10 cellular contexts compared by ENCODE assay signal in genomic region chr12:49946086-49946485, GRCh38. TPM values are rescaled to one million over a fixed set of nuclear protein-coding genes. Genes with fewer than 3 reads are reported as not detected.
DNase-seq lines count a peak whose midpoint lies in the region; ATAC-seq and TF ChIP-seq lines count a peak whose summit lies in the region.
"Had no signal": no experiment of that assay in that cellular context is flagged by ENCODE, and none has a peak within 500 bp of the region (broad histone marks: within the 10 kb centered on the region; RNA-seq: fewer than 3 reads in every experiment).

No MANE protein-coding gene starts in this region.

- TF ChIP-seq CTCF in GM23338 (conservative IDR thresholded peaks at IDR 0.05; ENCODE audit: low read depth in 2 of 2) (no peak), mucosa of descending colon (IDR thresholded peaks at IDR 0.05) (no peak), chondrocyte (IDR thresholded peaks at IDR 0.05) (no peak)

- no peaks in the 10 kb centered on the region for H3K79me2 ChIP-seq in GM23338 (replicated peaks; ENCODE audit: insufficient read depth)

- H3K4me2 ChIP-seq in BLaER1 (peak overlapping the region; percentile 82; the same call in 1 of the 2 replicates), GM23338 (peak overlapping the region; percentile 75)

- H3K4me1 ChIP-seq in BLaER1 (peaks cover 47% of the 10 kb centered on the region), GM23338 (ENCODE audit: insufficient read depth) (peaks cover 26% of the 10 kb centered on the region), mucosa of descending colon (ENCODE audit: low read depth) (peaks cover 6% of the 10 kb centered on the region)

- no peaks in the 10 kb centered on the region for H4K20me1 ChIP-seq in BLaER1
- no peaks in the 10 kb centered on the region for H4K20me1 ChIP-seq in GM23338 (replicated peaks; ENCODE audit: insufficient read depth)

- H3K4me3 Mint-ChIP-seq in GM23338 = peak overlapping the region; percentile 64; the same call in 1 of the 3 replicates
- peak overlapping the region; percentile 81 for H3K4me3 Mint-ChIP-seq in activated naive CD8-positive, alpha-beta T cell
- H3K4me3 Mint-ChIP-seq in chondrocyte (ENCODE audit: unreplicated experiment) = no peak overlapping the region

- H3K4me3 ChIP-seq in BLaER1 (no peak overlapping the region), GM23338 (peak overlapping the region; percentile 37), mucosa of descending colon (no peak overlapping the region)

- H2AFZ ChIP-seq in GM23338 = peak overlapping the region; percentile 24; the same call in 1 of the 2 replicates

- H3K27ac ChIP-seq in BLaER1 (no peak overlapping the region), GM23338 (ENCODE audit: low read depth) (peak overlapping the region; percentile 17; the same call in 1 of the 2 replicates)

- no peaks in the 10 kb centered on the region for H3F3A ChIP-seq in GM23338 (replicated peaks; ENCODE audit: low read depth)

- H3K9me3 Mint-ChIP-seq in GM23338 (no peaks in the 10 kb centered on the region), chondrocyte (ENCODE audit: low read depth) (no peaks in the 10 kb centered on the region)
- H3K9me3 Mint-ChIP-seq in activated naive CD8-positive, alpha-beta T cell (ENCODE audit: low read depth) = no peaks in the 10 kb centered on the region

- H3K27me3 ChIP-seq in BLaER1 (no peaks in the 10 kb centered on the region), GM23338 (ENCODE audit: insufficient read depth) (no peaks in the 10 kb centered on the region)

- peak; percentile 10 for ATAC-seq in GM23338
- ATAC-seq in mucosa of descending colon = peak; percentile 64
- ATAC-seq in GM18511 (IDR thresholded peaks at IDR 0.05; ENCODE audit: unreplicated experiment) = no peak

- H3K27me3 Mint-ChIP-seq in GM23338 (ENCODE audit: insufficient read depth, low read depth, poor library complexity) (peaks cover 14% of the 10 kb centered on the region), chondrocyte (ENCODE audit: low read depth) (no peaks in the 10 kb centered on the region)
- peaks cover 2% of the 10 kb centered on the region for H3K27me3 Mint-ChIP-seq in activated naive CD8-positive, alpha-beta T cell

- H3K36me3 Mint-ChIP-seq in GM23338 (ENCODE audit: low read depth) (no peaks in the 10 kb centered on the region), chondrocyte (ENCODE audit: low read depth) (no peaks in the 10 kb centered on the region)
- H3K36me3 Mint-ChIP-seq in activated naive CD8-positive, alpha-beta T cell = no peaks in the 10 kb centered on the region

- DNase-seq in GM23338 (ENCODE audit: low spot score) (peak; percentile 49), mucosa of descending colon (peak in 2 of 3 donors; percentile 66 to 72), activated gamma-delta T cell treated with Interleukin-2 at 50 U/mL for 16 hours (no peak), chondrocyte (ENCODE audit: low spot score) (no peak), RPMI8226 (no peak)

- no peaks in the 10 kb centered on the region for H3K9me2 ChIP-seq in GM23338 (ENCODE audit: insufficient read depth)

- H3K36me3 ChIP-seq in BLaER1 (no peaks in the 10 kb centered on the region), GM23338 (ENCODE audit: insufficient read depth) (no peaks in the 10 kb centered on the region), mucosa of descending colon (ENCODE audit: low read depth) (no peaks in the 10 kb centered on the region)

- no peaks in the 10 kb centered on the region for H3K9me3 ChIP-seq in BLaER1
- no peaks in the 10 kb centered on the region for H3K9me3 ChIP-seq in mucosa of descending colon

- H3K4me1 Mint-ChIP-seq in GM23338 = peaks cover 41% of the 10 kb centered on the region
- H3K4me1 Mint-ChIP-seq in activated naive CD8-positive, alpha-beta T cell (ENCODE audit: low read depth) = peaks cover 18% of the 10 kb centered on the region
- H3K4me1 Mint-ChIP-seq in chondrocyte (ENCODE audit: low read depth) = peaks cover 12% of the 10 kb centered on the region

- intact Hi-C loops in mucosa of descending colon (cut with DNase I, micrococcal nuclease) = no loop called here

- H3K9ac ChIP-seq in BLaER1 = 0 out of 2 replicates have a peak overlapping the region, but pooled peaks have one; percentile 56

- H3K27ac Mint-ChIP-seq in GM23338 (no peak overlapping the region), chondrocyte (ENCODE audit: unreplicated experiment) (no peak overlapping the region)
- H3K27ac Mint-ChIP-seq in activated naive CD8-positive, alpha-beta T cell = peak overlapping the region; percentile 88

TF ChIP-seq in GM23338, 12 proteins besides CTCF, POLR2A, EP300 and RAD21 (continues in another document):
- TF ChIP-seq POLR2AphosphoS5 (IDR thresholded peaks at IDR 0.05; ENCODE audit: low read depth) (no peak), NANOG (IDR thresholded peaks at IDR 0.05; ENCODE audit: borderline replicate concordance) (no peak), EZH2 (IDR thresholded peaks at IDR 0.05; ENCODE audit: low read depth, unreplicated experiment) (no peak), JUNB (IDR thresholded peaks at IDR 0.05; ENCODE audit: unreplicated experiment) (no peak), ZNF331 (CRISPR knock-in tag; IDR thresholded peaks at IDR 0.05; ENCODE audit: low read depth) (no peak), CREB1 (CRISPR knock-in tag; IDR thresholded peaks at IDR 0.05; ENCODE audit: low read depth) (no peak), ETS1 (IDR thresholded peaks at IDR 0.05) (no peak), STAT1 (IDR thresholded peaks at IDR 0.05; ENCODE audit: unreplicated experiment) (no peak), ZNF114 (CRISPR knock-in tag; IDR thresholded peaks at IDR 0.05) (no peak)
- TF ChIP-seq, protein P1, sequence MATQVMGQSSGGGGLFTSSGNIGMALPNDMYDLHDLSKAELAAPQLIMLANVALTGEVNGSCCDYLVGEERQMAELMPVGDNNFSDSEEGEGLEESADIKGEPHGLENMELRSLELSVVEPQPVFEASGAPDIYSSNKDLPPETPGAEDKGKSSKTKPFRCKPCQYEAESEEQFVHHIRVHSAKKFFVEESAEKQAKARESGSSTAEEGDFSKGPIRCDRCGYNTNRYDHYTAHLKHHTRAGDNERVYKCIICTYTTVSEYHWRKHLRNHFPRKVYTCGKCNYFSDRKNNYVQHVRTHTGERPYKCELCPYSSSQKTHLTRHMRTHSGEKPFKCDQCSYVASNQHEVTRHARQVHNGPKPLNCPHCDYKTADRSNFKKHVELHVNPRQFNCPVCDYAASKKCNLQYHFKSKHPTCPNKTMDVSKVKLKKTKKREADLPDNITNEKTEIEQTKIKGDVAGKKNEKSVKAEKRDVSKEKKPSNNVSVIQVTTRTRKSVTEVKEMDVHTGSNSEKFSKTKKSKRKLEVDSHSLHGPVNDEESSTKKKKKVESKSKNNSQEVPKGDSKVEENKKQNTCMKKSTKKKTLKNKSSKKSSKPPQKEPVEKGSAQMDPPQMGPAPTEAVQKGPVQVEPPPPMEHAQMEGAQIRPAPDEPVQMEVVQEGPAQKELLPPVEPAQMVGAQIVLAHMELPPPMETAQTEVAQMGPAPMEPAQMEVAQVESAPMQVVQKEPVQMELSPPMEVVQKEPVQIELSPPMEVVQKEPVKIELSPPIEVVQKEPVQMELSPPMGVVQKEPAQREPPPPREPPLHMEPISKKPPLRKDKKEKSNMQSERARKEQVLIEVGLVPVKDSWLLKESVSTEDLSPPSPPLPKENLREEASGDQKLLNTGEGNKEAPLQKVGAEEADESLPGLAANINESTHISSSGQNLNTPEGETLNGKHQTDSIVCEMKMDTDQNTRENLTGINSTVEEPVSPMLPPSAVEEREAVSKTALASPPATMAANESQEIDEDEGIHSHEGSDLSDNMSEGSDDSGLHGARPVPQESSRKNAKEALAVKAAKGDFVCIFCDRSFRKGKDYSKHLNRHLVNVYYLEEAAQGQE (IDR thresholded peaks at IDR 0.05; ENCODE audit: unreplicated experiment) = no peak

RNA-seq across cellular contexts. Expression of gene AQP2, which starts 4.5 kb away (rescaled TPM):
- 0.07 TPM in 1 of 2 replicates, not detected in the other for total RNA-seq in GM23338 (2014; rRNA removed; shearing (Covaris generic))
- not detected in 2 replicates for polyA plus RNA-seq in GM23338 (2016; fragmentation: Nextera tagmentation; extraction: Ambion mirVana)
- total RNA-seq in mucosa of descending colon = not detected
- not detected in 3 replicates for total RNA-seq in chondrocyte
- total RNA-seq: Right ventricle myocardium inferior had no signal
- polyA plus RNA-seq: small intestine had no signal

RNA-seq across cellular contexts. Expression of gene AQP5, which starts 15.6 kb away (rescaled TPM):
- 2.2 and 2.7 TPM in 2 replicates for total RNA-seq in GM23338 (2014; rRNA removed; shearing (Covaris generic))
- 1.1 and 1.3 TPM in 2 replicates for polyA plus RNA-seq in GM23338 (2016; fragmentation: Nextera tagmentation; extraction: Ambion mirVana)
- total RNA-seq in mucosa of descending colon = not detected
- total RNA-seq in chondrocyte = 0.20 TPM in 1 of 3 replicates, not detected in the others

RNA-seq across cellular contexts. Expression of gene AQP6, which starts 26.7 kb away (rescaled TPM):
- not detected in 2 replicates for total RNA-seq in GM23338 (2014; rRNA removed; shearing (Covaris generic))
- polyA plus RNA-seq in GM23338 (2016; fragmentation: Nextera tagmentation; extraction: Ambion mirVana) = 0.08 TPM in 1 of 2 replicates, not detected in the other
- total RNA-seq in mucosa of descending colon = under 1 TPM in 1 of 3 donors, not detected in 2; 0.54 TPM
- not detected in 3 replicates for total RNA-seq in chondrocyte
- total RNA-seq: Right ventricle myocardium inferior had no signal

RNA-seq across cellular contexts. Expression of gene FAIM2, which starts 42.4 kb away (rescaled TPM):
- total RNA-seq in GM23338 (2014; rRNA removed; shearing (Covaris generic)) = 0.08 and 2.0 TPM in 2 replicates
- polyA plus RNA-seq in GM23338 (2016; fragmentation: Nextera tagmentation; extraction: Ambion mirVana) = 0.61 and 0.83 TPM in 2 replicates
- total RNA-seq in mucosa of descending colon (10 to 100 TPM in 1 of 3 donors, 1 to 10 TPM in 1, under 1 TPM in 1; 0.67 to 12.9 (median 2.5) TPM), chondrocyte (0.47 to 1.3 TPM (median 0.74 TPM) in 3 replicates)

Comparison
In these comparisons a context has a peak if more than half of its experiments do, and no peak if none do; other contexts are left out.
1. DNase-seq: peak in GM23338 (single experiment) and mucosa of descending colon (2 of 3); none in activated gamma-delta T cell treated with Interleukin-2 at 50 U/mL for 16 hours (single experiment), chondrocyte (single experiment) and RPMI8226 (single experiment).